ENCODE assay signal across 18 cellular contexts in the genomic region with DNA sequence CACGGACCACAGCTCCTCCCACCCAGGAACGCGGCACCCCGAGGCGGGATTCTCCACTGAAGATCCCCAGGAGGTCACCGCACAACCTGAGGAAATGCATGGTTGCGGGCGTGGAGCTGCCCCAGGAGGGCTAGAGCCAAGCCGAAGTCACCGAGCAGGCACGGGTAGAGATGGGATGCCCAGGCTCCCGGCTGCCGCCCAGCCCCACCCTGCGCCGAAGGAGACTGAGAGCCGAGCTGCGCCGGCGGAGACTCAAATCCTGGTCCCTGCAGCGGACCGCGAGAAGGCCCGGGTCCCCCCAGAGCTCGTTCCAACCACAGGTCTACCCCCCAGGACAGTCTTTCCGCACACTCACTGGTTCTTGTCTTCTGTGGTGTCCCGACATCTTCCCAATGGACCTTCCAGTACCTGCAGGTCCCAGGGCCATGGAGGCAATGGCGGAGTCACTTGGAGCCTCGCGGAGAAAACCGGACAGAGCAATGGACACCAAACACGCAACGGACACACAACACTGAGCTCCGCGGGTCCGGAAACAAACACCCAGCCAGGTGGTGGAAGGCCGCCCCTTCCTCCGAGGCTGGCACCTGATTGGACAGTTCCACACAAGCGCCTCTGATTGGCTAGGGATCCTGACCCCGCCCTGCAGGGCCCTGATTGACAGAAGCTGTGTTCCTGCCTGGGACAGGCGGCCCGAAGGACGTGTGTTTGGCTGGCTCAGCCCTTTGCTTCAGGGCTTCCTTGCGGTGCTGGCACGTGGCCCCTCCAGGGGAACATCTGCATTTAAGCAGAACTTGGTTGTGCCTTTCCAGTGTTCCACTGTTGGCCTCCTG.
DNase-seq lines count a peak whose midpoint lies in the region; ATAC-seq and TF ChIP-seq lines count a peak whose summit lies in the region.
"Had no signal": no experiment of that assay in that cellular context is flagged by ENCODE, and none has a peak within 500 bp of the region (broad histone marks: within the 10 kb centered on the region; RNA-seq: fewer than 3 reads in every experiment).

No MANE protein-coding gene starts in this region.

- no peaks in the 10 kb centered on the region for H4K20me1 ChIP-seq in SK-N-SH (ENCODE audit: insufficient read depth)

- no peaks in the 10 kb centered on the region for H3K27me3 ChIP-seq in SK-N-SH (ENCODE audit: insufficient read depth)
- no peaks in the 10 kb centered on the region for H3K27me3 ChIP-seq in esophagus squamous epithelium
- H3K27me3 ChIP-seq in thyroid gland, result no peaks in the 10 kb centered on the region
- H3K27me3 ChIP-seq: heart right ventricle had no signal

- H3K4me1 ChIP-seq in SK-N-SH (ENCODE audit: control insufficient read depth in 1 of 2, insufficient read depth in 2 of 2, low read depth in 1 of 2, low read length in 1 of 2) (no peaks in the 10 kb centered on the region), esophagus squamous epithelium (no peaks in the 10 kb centered on the region), thyroid gland (no peaks in the 10 kb centered on the region)
- H3K4me1 ChIP-seq: heart right ventricle had no signal

- H3K4me2 ChIP-seq in SK-N-SH, result no peak overlapping the region

- CTCF ChIA-PET in SK-N-SH (lab: Yijun Ruan, JAX), result no interaction called here

- no peak for ATAC-seq in SK-N-SH treated with all-trans-retinoic acid at 6 μM for 48 hours
- ATAC-seq: CD8-positive, alpha-beta T cell; GM12878; stimulated activated naive CD8-positive, alpha-beta T cell treated with anti-CD3 and anti-CD28 coated beads, Interleukin-15, Interleukin-2, amounts not matched to agents 100 U/mL and 50 U/mL, for 24 hours had no signal

- DNase-seq in SK-N-SH, result peak; percentile 81
- peak; percentile 8 for DNase-seq in NAMALWA (ENCODE audit: low spot score)
- DNase-seq in esophagus squamous epithelium (lab: John Stamatoyannopoulos, UW), result no peak
- peak; percentile 3 to 5 for DNase-seq in thyroid gland
- DNase-seq in activated CD4-positive, alpha-beta T cell treated with anti-CD3 and anti-CD28 coated beads for 1 hour, result no peak
- no peak for DNase-seq in ureter (ENCODE audit: low spot score)
- DNase-seq in GM19238 (ENCODE audit: insufficient read length, low spot score), result no peak
- DNase-seq: activated CD4-positive, CD25-positive, alpha-beta regulatory T cell treated with anti-CD3 and anti-CD28 coated beads, Interleukin-2, amount 50 U/mL, for 72 hours; activated effector memory CD4-positive, alpha-beta T cell treated with anti-CD3 and anti-CD28 coated beads, Interleukin-2, amount 50 U/mL, for 16 hours; CD8-positive, alpha-beta T cell; effector CD4-positive, alpha-beta T cell; heart right ventricle; islet precursor cell; MV-4-11; NCI-H2171; stimulated activated naive CD8-positive, alpha-beta T cell treated with anti-CD3 and anti-CD28 coated beads, Interleukin-15, Interleukin-2, amounts not matched to agents 100 U/mL and 50 U/mL, for 24 hours had no signal

- no peak overlapping the region for H3K9ac ChIP-seq in SK-N-SH

- H3K36me3 ChIP-seq in SK-N-SH (replicated peaks in 1 of 2; ENCODE audit: control insufficient read depth in 1 of 2, insufficient read depth in 2 of 2, low read length in 1 of 2) (no peaks in the 10 kb centered on the region), esophagus squamous epithelium (no peaks in the 10 kb centered on the region), thyroid gland (no peaks in the 10 kb centered on the region)
- H3K36me3 ChIP-seq: heart right ventricle had no signal

- no peaks in the 10 kb centered on the region for H3K79me2 ChIP-seq in SK-N-SH (ENCODE audit: insufficient read depth)

- TF ChIP-seq CTCF in SK-N-SH (IDR thresholded peaks at IDR 0.05) (no peak), esophagus squamous epithelium (IDR thresholded peaks at IDR 0.05) (no peak), thyroid gland (IDR thresholded peaks at IDR 0.05) (no peak)

- peak overlapping the region in 1 of 2 experiments; percentile 33; a peak in 1 of 4 replicates for H3K4me3 ChIP-seq in SK-N-SH (ENCODE audit: low read depth in 2 of 2, low read length in 1 of 2)
- peak overlapping the region in 3 of 4 donors; percentile 2 to 26 (median 25) for H3K4me3 ChIP-seq in esophagus squamous epithelium
- no peak overlapping the region for H3K4me3 ChIP-seq in thyroid gland (replicated peaks in 1 of 3)
- H3K4me3 ChIP-seq: GM12878 had no signal

- H3K27ac ChIP-seq in SK-N-SH (ENCODE audit: low read depth in 2 of 2, low read length in 1 of 2) (no peak overlapping the region), esophagus squamous epithelium (no peak overlapping the region), thyroid gland (no peak overlapping the region)
- H3K27ac ChIP-seq: heart right ventricle had no signal

- intact Hi-C loops in esophagus squamous epithelium (cut with DNase I), result no loop called here
- intact Hi-C loops in thyroid gland (cut with DNase I), result no loop called here

- TF ChIP-seq RAD21 in SK-N-SH (IDR thresholded peaks at IDR 0.05; ENCODE audit: low read length), result no peak

- no peaks in the 10 kb centered on the region for H3K9me2 ChIP-seq in SK-N-SH

- TF ChIP-seq POLR2A in esophagus squamous epithelium (IDR thresholded peaks at IDR 0.05) (no peak), thyroid gland (IDR thresholded peaks at IDR 0.05) (no peak)

- POLR2A ChIA-PET in SK-N-SH (lab: Yijun Ruan, JAX), result interaction anchor here (1.1 kb wide), 1 partner anchor 90 kb away, joined by 3 read pairs; no protein-coding TSS in a partner anchor

- no peak for TF ChIP-seq EP300 in SK-N-SH (IDR thresholded peaks at IDR 0.05; ENCODE audit: borderline replicate concordance in 1 of 2, low read depth in 1 of 2, low read length in 1 of 2)

- H3F3A ChIP-seq in SK-N-SH (replicated peaks; ENCODE audit: insufficient read depth), result no peaks in the 10 kb centered on the region

- H3K9me3 ChIP-seq in SK-N-SH, result no peaks in the 10 kb centered on the region
- peaks cover 0 to 83% (median 31%) of the 10 kb centered on the region in 3 donors for H3K9me3 ChIP-seq in esophagus squamous epithelium
- H3K9me3 ChIP-seq in thyroid gland, result no peaks in the 10 kb centered on the region

- WGBS in SK-N-SH (ENCODE audit: low lambda C conversion rate), result 26% methylated on average over 22 of the region's 44 CpGs
- 32 to 60% methylated on average over 2 to 8 of the region's 44 CpGs for WGBS in esophagus squamous epithelium, 2 donors
- WGBS in thyroid gland, 2 donors, result 24 to 34% methylated on average over 23 to 38 of the region's 44 CpGs

- no peak overlapping the region for H2AFZ ChIP-seq in SK-N-SH (ENCODE audit: low read depth)

TF ChIP-seq in SK-N-SH, 30 proteins besides CTCF, POLR2A, EP300 and RAD21 (continues in another document):
- TF ChIP-seq SIN3A (IDR thresholded peaks at IDR 0.05; ENCODE audit: borderline replicate concordance, low read depth, low read length) (no peak), EZH2phosphoT487 (IDR thresholded peaks at IDR 0.05; ENCODE audit: borderline replicate concordance, low read depth) (no peak), ZBTB33 (IDR thresholded peaks at IDR 0.05; ENCODE audit: borderline replicate concordance, low read depth) (no peak), TCF12 (IDR thresholded peaks at IDR 0.05) (no peak)

TF ChIP-seq in SK-N-SH treated with all-trans-retinoic acid at 6 μM for 48 hours, 23 proteins besides CTCF, POLR2A, EP300 and RAD21 (continues in another document):
- TF ChIP-seq PPARA (CRISPR knock-in tag; IDR thresholded peaks at IDR 0.05; ENCODE audit: borderline replicate concordance) (no peak), RARB (CRISPR knock-in tag; IDR thresholded peaks at IDR 0.05) (no peak), ISL1 (CRISPR knock-in tag; IDR thresholded peaks at IDR 0.05) (no peak), TOX (CRISPR knock-in tag; IDR thresholded peaks at IDR 0.05; ENCODE audit: borderline replicate concordance) (no peak), OSR1 (CRISPR knock-in tag; IDR thresholded peaks at IDR 0.05) (no peak), TCF4 (CRISPR knock-in tag; IDR thresholded peaks at IDR 0.05; ENCODE audit: borderline replicate concordance) (no peak), ARNTL (CRISPR knock-in tag; IDR thresholded peaks at IDR 0.05; ENCODE audit: borderline replicate concordance, low read depth) (no peak), ZNF565 (CRISPR knock-in tag; conservative IDR thresholded peaks at IDR 0.05; ENCODE audit: low read depth) (no peak), ZNF8 (CRISPR knock-in tag; IDR thresholded peaks at IDR 0.05) (no peak), ZC3H10 (CRISPR knock-in tag; IDR thresholded peaks at IDR 0.05) (no peak)
- TF ChIP-seq, protein P1, sequence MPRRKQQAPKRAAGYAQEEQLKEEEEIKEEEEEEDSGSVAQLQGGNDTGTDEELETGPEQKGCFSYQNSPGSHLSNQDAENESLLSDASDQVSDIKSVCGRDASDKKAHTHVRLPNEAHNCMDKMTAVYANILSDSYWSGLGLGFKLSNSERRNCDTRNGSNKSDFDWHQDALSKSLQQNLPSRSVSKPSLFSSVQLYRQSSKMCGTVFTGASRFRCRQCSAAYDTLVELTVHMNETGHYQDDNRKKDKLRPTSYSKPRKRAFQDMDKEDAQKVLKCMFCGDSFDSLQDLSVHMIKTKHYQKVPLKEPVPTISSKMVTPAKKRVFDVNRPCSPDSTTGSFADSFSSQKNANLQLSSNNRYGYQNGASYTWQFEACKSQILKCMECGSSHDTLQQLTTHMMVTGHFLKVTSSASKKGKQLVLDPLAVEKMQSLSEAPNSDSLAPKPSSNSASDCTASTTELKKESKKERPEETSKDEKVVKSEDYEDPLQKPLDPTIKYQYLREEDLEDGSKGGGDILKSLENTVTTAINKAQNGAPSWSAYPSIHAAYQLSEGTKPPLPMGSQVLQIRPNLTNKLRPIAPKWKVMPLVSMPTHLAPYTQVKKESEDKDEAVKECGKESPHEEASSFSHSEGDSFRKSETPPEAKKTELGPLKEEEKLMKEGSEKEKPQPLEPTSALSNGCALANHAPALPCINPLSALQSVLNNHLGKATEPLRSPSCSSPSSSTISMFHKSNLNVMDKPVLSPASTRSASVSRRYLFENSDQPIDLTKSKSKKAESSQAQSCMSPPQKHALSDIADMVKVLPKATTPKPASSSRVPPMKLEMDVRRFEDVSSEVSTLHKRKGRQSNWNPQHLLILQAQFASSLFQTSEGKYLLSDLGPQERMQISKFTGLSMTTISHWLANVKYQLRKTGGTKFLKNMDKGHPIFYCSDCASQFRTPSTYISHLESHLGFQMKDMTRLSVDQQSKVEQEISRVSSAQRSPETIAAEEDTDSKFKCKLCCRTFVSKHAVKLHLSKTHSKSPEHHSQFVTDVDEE (CRISPR knock-in tag; IDR thresholded peaks at IDR 0.05), result no peak

Comparison
In these comparisons a context has a peak if more than half of its experiments do, and no peak if none do; other contexts are left out.
1. DNase-seq: peak in SK-N-SH (single experiment), NAMALWA (single experiment) and thyroid gland (2 of 2); none in esophagus squamous epithelium (single experiment), activated CD4-positive, alpha-beta T cell treated with anti-CD3 and anti-CD28 coated beads for 1 hour (single experiment), ureter (single experiment) and GM19238 (single experiment).
2. H3K4me3 ChIP-seq: peak in esophagus squamous epithelium (3 of 4); none in thyroid gland (0 of 3).